17 cellular contexts compared by ENCODE assay signal in the genomic region with DNA sequence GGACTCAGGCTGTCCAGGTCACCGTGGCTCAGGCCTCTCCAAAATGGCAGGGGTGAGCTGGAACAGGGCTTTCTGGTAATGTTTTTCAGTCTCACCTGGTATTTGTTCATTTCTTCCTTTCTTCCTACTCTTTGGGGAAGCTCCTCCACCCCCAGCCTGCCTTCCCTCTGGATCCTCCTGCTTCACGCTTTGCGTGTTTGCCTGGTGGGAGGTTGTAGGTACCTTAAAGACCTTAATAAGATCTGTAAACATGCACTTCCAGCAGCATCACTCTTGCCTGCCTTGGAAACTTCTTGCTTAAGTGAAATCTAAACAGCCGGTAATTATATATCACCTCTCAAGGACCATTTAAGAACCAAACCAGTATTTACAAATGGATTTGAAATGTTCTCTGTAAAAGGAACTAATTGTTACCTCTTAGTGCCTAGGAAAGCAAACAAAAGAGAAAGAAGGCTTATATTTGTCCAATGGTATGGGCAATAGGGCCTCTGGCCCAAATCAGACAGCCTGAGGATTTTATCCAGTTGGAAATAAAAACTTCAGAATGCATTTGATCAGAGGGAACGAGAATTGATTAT.
A peak's percentile ranks its signal among the peaks of the same experiment; 100 is the strongest.
DNase-seq lines count a peak whose midpoint lies in the region.
"Had no signal": no experiment of that assay in that cellular context is flagged by ENCODE, and none has a peak within 500 bp of the region (broad histone marks: within the 10 kb centered on the region; RNA-seq: fewer than 3 reads in every experiment).

No MANE protein-coding gene starts in this region.

- H3K18ac ChIP-seq in neuronal stem cell (ENCODE audit: low read length): peak overlapping the region; percentile 32

- WGBS in neuronal stem cell (ENCODE audit: extremely low coverage in 2 of 2, insufficient read length in 2 of 2, insufficient replicate concordance in 1 of 2), 2 donors: no CpG with 5 or more reads among the region's 5 CpGs

- H3K27me3 Mint-ChIP-seq in activated CD4-positive, alpha-beta T cell treated with anti-CD3 and anti-CD28 coated beads, Interleukin-2, amount 10 ng/mL, durations not matched to agents 24 days and 14 days: no peaks in the 10 kb centered on the region

- no peak overlapping the region for H2AFZ ChIP-seq in neuronal stem cell (ENCODE audit: low read length)

- intact Hi-C loops in activated CD4-positive, alpha-beta T cell treated with anti-CD3 and anti-CD28 coated beads, Interleukin-2, amount 10 ng/mL, durations not matched to agents 24 days and 14 days (cut with micrococcal nuclease): loop anchor here (5.0 kb wide), 1 partner anchor 1709 kb away; no protein-coding TSS in a partner anchor

- H3K4ac ChIP-seq in neuronal stem cell (ENCODE audit: low read length): no peak overlapping the region

- no peak overlapping the region for H2BK5ac ChIP-seq in neuronal stem cell (ENCODE audit: low read length)

- no peak overlapping the region for H4K8ac ChIP-seq in neuronal stem cell (ENCODE audit: low read depth, low read length)

- H3K23ac ChIP-seq in neuronal stem cell (ENCODE audit: low read depth, low read length, poor library complexity): no peak overlapping the region

- no peak overlapping the region for H3K27ac Mint-ChIP-seq in activated CD4-positive, alpha-beta T cell treated with anti-CD3 and anti-CD28 coated beads, Interleukin-2, amount 10 ng/mL, durations not matched to agents 24 days and 14 days
- H3K27ac Mint-ChIP-seq: CD14-positive monocyte, T-cell had no signal

- no peak overlapping the region for H4K91ac ChIP-seq in neuronal stem cell (ENCODE audit: low read depth, low read length, poor library complexity)

- H2AK5ac ChIP-seq in neuronal stem cell (ENCODE audit: low read depth, low read length): no peak overlapping the region

- H2BK120ac ChIP-seq in neuronal stem cell (ENCODE audit: low read depth, low read length): no peak overlapping the region

- peak; percentile 72 for DNase-seq in DMS79 (lab: John Stamatoyannopoulos, UW)
- DNase-seq in NCI-H1105 (lab: John Stamatoyannopoulos, UW): peak; percentile 8
- peak; percentile 85 for DNase-seq in NCI-H2227 treated with DMSO at 0.1 percent for 48 hours (lab: John Stamatoyannopoulos, UW)
- no peak for DNase-seq in neuronal stem cell (ENCODE audit: low spot score)
- no peak for DNase-seq in activated CD4-positive, alpha-beta T cell treated with anti-CD3 and anti-CD28 coated beads, Interleukin-2, amount 10 ng/mL, durations not matched to agents 24 days and 14 days
- no peak for DNase-seq in RKO (ENCODE audit: low spot score)
- DNase-seq in activated CD4-positive, alpha-beta T cell treated with anti-CD3 and anti-CD28 coated beads for 4 hours: no peak
- DNase-seq: AML-193, Kasumi-1, MM.1S, NCI-H1092 treated with DMSO at 0.1 percent for 48 hours, NCI-H2029, NCI-H526 treated with DMSO at 0.1 percent for 48 hours, SIG-M5, T-cell had no signal

- no peak overlapping the region for H3K4me2 ChIP-seq in neuronal stem cell (ENCODE audit: insufficient read depth, low read length, poor library complexity, severe bottlenecking)

- no peak overlapping the region for H3K14ac ChIP-seq in neuronal stem cell (ENCODE audit: low read length)

- no peaks in the 10 kb centered on the region for H3K79me1 ChIP-seq in neuronal stem cell (ENCODE audit: low read depth, low read length)

- no peak overlapping the region for H2BK12ac ChIP-seq in neuronal stem cell (ENCODE audit: low read length)

- H3K9me3 ChIP-seq in neuronal stem cell (replicated peaks in 1 of 2; ENCODE audit: control insufficient read depth in 2 of 2, insufficient read depth in 1 of 2, low read depth in 1 of 2, low read length in 2 of 2): no peaks in the 10 kb centered on the region

- H2BK15ac ChIP-seq in neuronal stem cell (ENCODE audit: low read length): no peak overlapping the region

- no peaks in the 10 kb centered on the region for H3K27me3 ChIP-seq in neuronal stem cell (ENCODE audit: control insufficient read depth in 3 of 3, insufficient read depth in 3 of 3, low read depth in 1 of 3, low read length in 3 of 3)

- no peaks in the 10 kb centered on the region for H3K36me3 ChIP-seq in neuronal stem cell (replicated peaks in 1 of 2; ENCODE audit: control insufficient read depth in 2 of 2, insufficient read depth in 2 of 2, low read length in 2 of 2)

- no peaks in the 10 kb centered on the region for H3K4me1 ChIP-seq in neuronal stem cell (ENCODE audit: control insufficient read depth in 2 of 2, insufficient read depth in 1 of 2, low read depth in 1 of 2, low read length in 2 of 2)

- H3K9me3 Mint-ChIP-seq in activated CD4-positive, alpha-beta T cell treated with anti-CD3 and anti-CD28 coated beads, Interleukin-2, amount 10 ng/mL, durations not matched to agents 24 days and 14 days: no peaks in the 10 kb centered on the region
- H3K9me3 Mint-ChIP-seq: T-cell had no signal

- H3K4me1 Mint-ChIP-seq in activated CD4-positive, alpha-beta T cell treated with anti-CD3 and anti-CD28 coated beads, Interleukin-2, amount 10 ng/mL, durations not matched to agents 24 days and 14 days: no peaks in the 10 kb centered on the region
- H3K4me1 Mint-ChIP-seq: CD14-positive monocyte, T-cell had no signal

- no peak overlapping the region for H3K4me3 ChIP-seq in neuronal stem cell (ENCODE audit: low read length in 2 of 2)

- H3K27ac ChIP-seq in neuronal stem cell (replicated peaks; ENCODE audit: low read length): no peak overlapping the region
- H3K27ac ChIP-seq: RWPE1 had no signal

- no peak overlapping the region for H3K4me3 Mint-ChIP-seq in activated CD4-positive, alpha-beta T cell treated with anti-CD3 and anti-CD28 coated beads, Interleukin-2, amount 10 ng/mL, durations not matched to agents 24 days and 14 days
- H3K4me3 Mint-ChIP-seq: CD14-positive monocyte, T-cell had no signal

- H3K36me3 Mint-ChIP-seq in activated CD4-positive, alpha-beta T cell treated with anti-CD3 and anti-CD28 coated beads, Interleukin-2, amount 10 ng/mL, durations not matched to agents 24 days and 14 days (ENCODE audit: low read depth): no peaks in the 10 kb centered on the region
- H3K36me3 Mint-ChIP-seq: CD14-positive monocyte, T-cell had no signal

- no peak overlapping the region for H3K9ac ChIP-seq in neuronal stem cell (ENCODE audit: low read depth, low read length, poor library complexity)

Comparison
In these comparisons a context has a peak if more than half of its experiments do, and no peak if none do; other contexts are left out.
1. DNase-seq: peak in DMS79 (single experiment), NCI-H1105 (single experiment) and NCI-H2227 treated with DMSO at 0.1 percent for 48 hours (single experiment); none in neuronal stem cell (single experiment), activated CD4-positive, alpha-beta T cell treated with anti-CD3 and anti-CD28 coated beads, Interleukin-2, amount 10 ng/mL, durations not matched to agents 24 days and 14 days (single experiment), RKO (single experiment) and activated CD4-positive, alpha-beta T cell treated with anti-CD3 and anti-CD28 coated beads for 4 hours (0 of 2).